In genomic region chr10:89019589-89020327, GRCh38 we compare ENCODE assay signal across 23 cellular contexts. TPM values are rescaled to one million over a fixed set of nuclear protein-coding genes. Genes with fewer than 3 reads are reported as not detected.
DNase-seq lines count a peak whose midpoint lies in the region; ATAC-seq and TF ChIP-seq lines count a peak whose summit lies in the region.
"Had no signal": no experiment of that assay in that cellular context is flagged by ENCODE, and none has a peak within 500 bp of the region (broad histone marks: within the 10 kb centered on the region; RNA-seq: fewer than 3 reads in every experiment).

No MANE protein-coding gene starts in this region.

- peaks cover 0 to 24% (median 8%) of the 10 kb centered on the region in 4 donors for H3K4me1 Mint-ChIP-seq in CD4-positive, alpha-beta memory T cell
- H3K4me1 Mint-ChIP-seq in central memory CD8-positive, alpha-beta T cell, result no peaks in the 10 kb centered on the region

- H3K4me3 ChIP-seq in CD4-positive, alpha-beta memory T cell (ENCODE audit: low read length in 2 of 2), result no peak overlapping the region
- H3K4me3 ChIP-seq in mesodermal cell (ENCODE audit: extremely low read depth, insufficient read depth, low read length, poor library complexity, severe bottlenecking), result no peak overlapping the region
- no peak overlapping the region for H3K4me3 ChIP-seq in trophoblast cell (ENCODE audit: low read depth, low read length)
- no peak overlapping the region for H3K4me3 ChIP-seq in suprapubic skin
- H3K4me3 ChIP-seq in A673 (ENCODE audit: low read depth, low read length, poor library complexity, severe bottlenecking), result no peak overlapping the region
- H3K4me3 ChIP-seq: Peyer's patch, SJCRH30 had no signal

- H3K27me3 ChIP-seq in CD4-positive, alpha-beta memory T cell (ENCODE audit: insufficient read depth, low read length), result no peaks in the 10 kb centered on the region
- H3K27me3 ChIP-seq in trophoblast cell (ENCODE audit: insufficient read depth, low read length) (no peaks in the 10 kb centered on the region), suprapubic skin (no peaks in the 10 kb centered on the region), A673 (replicated peaks; ENCODE audit: insufficient read depth, low read depth, low read length, poor library complexity) (no peaks in the 10 kb centered on the region)
- H3K27me3 ChIP-seq: Peyer's patch, SJCRH30 had no signal

- no peak overlapping the region for H3K4ac ChIP-seq in trophoblast cell (ENCODE audit: low read depth, low read length)

- ATAC-seq in central memory CD8-positive, alpha-beta T cell (replicated peaks; ENCODE audit: extremely low read depth, poor library complexity, severe bottlenecking), result no peak

- no peak for DNase-seq in CD4-positive, alpha-beta memory T cell
- DNase-seq in central memory CD8-positive, alpha-beta T cell (ENCODE audit: low spot score in 2 of 2), result no peak
- DNase-seq in trophoblast cell (no peak), suprapubic skin (ENCODE audit: low spot score in 2 of 2) (no peak), A673 (ENCODE audit: low spot score) (no peak), UCSD-AML1 (lab: John Stamatoyannopoulos, UW; ENCODE audit: unreplicated experiment) (no peak)
- DNase-seq in NK-92 treated with Interleukin-12 subunit alpha and Interleukin-12 subunit beta, amount 100 ng/mL, for 24 hours (lab: John Stamatoyannopoulos, UW), result no peak
- DNase-seq: 8988T; AML-193; C1 segment of cervical spinal cord; CD8-positive, alpha-beta memory T cell; GDM1; Karpas-422; MV-4-11; NCI-H1105 treated with DMSO at 0.1 percent for 48 hours; NCI-H1694; NCI-H2081 treated with DMSO at 0.1 percent for 48 hours; NCI-H2171 treated with DMSO at 0.1 percent for 48 hours; NCI-H524 treated with DMSO at 0.1 percent for 48 hours; NCI-H82; Peyer's patch; SJCRH30 had no signal

- no peak overlapping the region for H3K9ac ChIP-seq in trophoblast cell (ENCODE audit: low read length)

- no peak overlapping the region for H2BK120ac ChIP-seq in trophoblast cell (ENCODE audit: insufficient read depth, low read length, poor library complexity)

- peaks cover 66 to 75% of the 10 kb centered on the region in 2 donors for H3K36me3 Mint-ChIP-seq in CD4-positive, alpha-beta memory T cell
- peaks cover 26% of the 10 kb centered on the region for H3K36me3 Mint-ChIP-seq in central memory CD8-positive, alpha-beta T cell (ENCODE audit: insufficient read depth)

- no peaks in the 10 kb centered on the region for H3K4me1 ChIP-seq in CD4-positive, alpha-beta memory T cell (ENCODE audit: insufficient read depth, low read length)
- H3K4me1 ChIP-seq in mesodermal cell (ENCODE audit: control insufficient read depth, insufficient read depth, low read length, poor library complexity, severe bottlenecking) (no peaks in the 10 kb centered on the region), trophoblast cell (ENCODE audit: control insufficient read depth in 1 of 2, insufficient read depth in 2 of 2, low read length in 2 of 2) (no peaks in the 10 kb centered on the region), suprapubic skin (no peaks in the 10 kb centered on the region), A673 (ENCODE audit: insufficient read depth, low read length, poor library complexity, severe bottlenecking) (no peaks in the 10 kb centered on the region)
- H3K4me1 ChIP-seq: Peyer's patch, SJCRH30 had no signal

- no peak overlapping the region for H4K8ac ChIP-seq in trophoblast cell (ENCODE audit: low read depth, low read length)

- intact Hi-C loops in CD4-positive, alpha-beta memory T cell (cut with micrococcal nuclease), result loop anchor here (10.0 kb wide), 1 partner anchor 545 kb away; no protein-coding TSS in a partner anchor
- intact Hi-C loops in A673 (cut with micrococcal nuclease; ENCODE audit: unreplicated experiment), result no loop called here

- peak overlapping the region in 6 of 7 donors; percentile 3 to 71 (median 20) for H3K27ac Mint-ChIP-seq in CD4-positive, alpha-beta memory T cell
- peak overlapping the region; percentile 5 for H3K27ac Mint-ChIP-seq in central memory CD8-positive, alpha-beta T cell (ENCODE audit: low read depth)

- H2AFZ ChIP-seq in trophoblast cell (ENCODE audit: insufficient read depth, low read length, poor library complexity), result no peak overlapping the region

- peak overlapping the region in 1 of 8 donors; percentile 13 for H3K4me3 Mint-ChIP-seq in CD4-positive, alpha-beta memory T cell
- H3K4me3 Mint-ChIP-seq in central memory CD8-positive, alpha-beta T cell, result no peak overlapping the region
- H3K4me3 Mint-ChIP-seq: CD8-positive, alpha-beta memory T cell had no signal

- H3K36me3 ChIP-seq in CD4-positive, alpha-beta memory T cell (ENCODE audit: insufficient read depth, low read length), result peaks cover 25% of the 10 kb centered on the region
- H3K36me3 ChIP-seq in mesodermal cell (ENCODE audit: control insufficient read depth, insufficient read depth, low read length), result peaks cover 10% of the 10 kb centered on the region
- no peaks in the 10 kb centered on the region for H3K36me3 ChIP-seq in trophoblast cell (ENCODE audit: control insufficient read depth in 1 of 2, insufficient read depth in 2 of 2, low read length in 2 of 2)
- peaks cover 23% of the 10 kb centered on the region for H3K36me3 ChIP-seq in suprapubic skin
- H3K36me3 ChIP-seq in A673 (ENCODE audit: insufficient read depth, low read length, poor library complexity, severe bottlenecking), result peaks cover 43% of the 10 kb centered on the region
- H3K36me3 ChIP-seq: SJCRH30 had no signal

- CTCF ChIA-PET in CD4-positive, alpha-beta memory T cell (lab: Charles Lee; ENCODE audit: partially characterized antibody), result interaction anchor here (0.8 to 5.9 kb wide), 9 partner anchors 10 to 198 kb away, joined by 3 to 46 read pairs (median 5); no protein-coding TSS in a partner anchor
- CTCF ChIA-PET in A673 (lab: Charles Lee), result no interaction called here

- POLR2A ChIA-PET in CD4-positive, alpha-beta memory T cell (lab: Charles Lee; ENCODE audit: partially characterized antibody), result interaction anchor here (3.1 kb wide), 1 partner anchor 28 kb away, joined by 15 read pairs; the partner anchor contains the start of gene FAS
- POLR2A ChIA-PET in A673 (lab: Charles Lee; ENCODE audit: low non-redundant PET), result no interaction called here

- TF ChIP-seq CTCF in suprapubic skin (IDR thresholded peaks at IDR 0.05) (no peak), A673 (conservative IDR thresholded peaks at IDR 0.05; ENCODE audit: low read depth, low read length) (no peak)

- 100% methylated on average over 1 of the region's 2 CpGs for WGBS in mesodermal cell (ENCODE audit: insufficient coverage in 2 of 2), 2 experiments
- WGBS in trophoblast cell (ENCODE audit: extremely low coverage, insufficient coverage, insufficient read length), result no CpG with 5 or more reads among the region's 2 CpGs
- 92% methylated on average over 2 of the region's 2 CpGs for WGBS in suprapubic skin

- H3K27ac ChIP-seq in CD4-positive, alpha-beta memory T cell (ENCODE audit: low read depth, low read length), result no peak overlapping the region
- H3K27ac ChIP-seq in mesodermal cell (ENCODE audit: low read depth, low read length, severe bottlenecking) (peak overlapping the region; percentile 43), trophoblast cell (ENCODE audit: low read depth, low read length) (no peak overlapping the region), suprapubic skin (no peak overlapping the region), A673 (ENCODE audit: low read depth, low read length, poor library complexity, severe bottlenecking) (no peak overlapping the region)
- H3K27ac ChIP-seq: Peyer's patch, SJCRH30 had no signal

- TF ChIP-seq POLR2A in suprapubic skin (IDR thresholded peaks at IDR 0.05), result no peak

- H3K23ac ChIP-seq in trophoblast cell (ENCODE audit: low read length), result peak overlapping the region; percentile 56

- H2BK12ac ChIP-seq in trophoblast cell (ENCODE audit: low read length), result no peak overlapping the region

- no peak overlapping the region for H3K18ac ChIP-seq in trophoblast cell (ENCODE audit: low read length)

- H3K4me2 ChIP-seq in trophoblast cell (ENCODE audit: low read length), result no peak overlapping the region

- peaks cover 0 to 5% (median 0%) of the 10 kb centered on the region in 8 donors for H3K9me3 Mint-ChIP-seq in CD4-positive, alpha-beta memory T cell
- no peaks in the 10 kb centered on the region for H3K9me3 Mint-ChIP-seq in central memory CD8-positive, alpha-beta T cell
- H3K9me3 Mint-ChIP-seq: CD8-positive, alpha-beta memory T cell had no signal

- no peaks in the 10 kb centered on the region for H3K27me3 Mint-ChIP-seq in CD4-positive, alpha-beta memory T cell
- H3K27me3 Mint-ChIP-seq in central memory CD8-positive, alpha-beta T cell, result no peaks in the 10 kb centered on the region
- H3K27me3 Mint-ChIP-seq: CD8-positive, alpha-beta memory T cell had no signal

- no peak overlapping the region for H2BK5ac ChIP-seq in trophoblast cell (ENCODE audit: low read depth, low read length, poor library complexity)

- H3K79me1 ChIP-seq in trophoblast cell (ENCODE audit: low read length), result no peaks in the 10 kb centered on the region

- no peak overlapping the region for H2AK5ac ChIP-seq in trophoblast cell (ENCODE audit: low read length)

- no peaks in the 10 kb centered on the region for H3K79me2 ChIP-seq in trophoblast cell (ENCODE audit: control insufficient read depth, insufficient read depth, low read length, poor library complexity)

- no peak overlapping the region for H4K91ac ChIP-seq in trophoblast cell (ENCODE audit: low read depth, low read length)

- no TSS peak for BruUV-seq in A673 (replicated peaks; lab: Mats Ljungman, UMichigan)

- no peak for TF ChIP-seq EP300 in suprapubic skin (IDR thresholded peaks at IDR 0.05)

- no peak overlapping the region for H4K12ac ChIP-seq in trophoblast cell (ENCODE audit: low read depth, low read length)

- H3K14ac ChIP-seq in trophoblast cell (ENCODE audit: low read length), result no peak overlapping the region

- H3K9me3 ChIP-seq in CD4-positive, alpha-beta memory T cell (ENCODE audit: control insufficient read depth in 1 of 2, low read length in 2 of 2), result no peaks in the 10 kb centered on the region
- H3K9me3 ChIP-seq in mesodermal cell (ENCODE audit: control insufficient read depth, low read length) (peaks cover 5% of the 10 kb centered on the region), trophoblast cell (ENCODE audit: insufficient read depth, low read depth, low read length) (peaks cover 2% of the 10 kb centered on the region), suprapubic skin (no peaks in the 10 kb centered on the region), A673 (ENCODE audit: low read depth, low read length, poor library complexity, severe bottlenecking) (peaks cover 13% of the 10 kb centered on the region)
- H3K9me3 ChIP-seq: Peyer's patch, SJCRH30 had no signal

RNA-seq across cellular contexts. Expression of gene FAS, which starts 29.2 kb away (rescaled TPM):
- total RNA-seq in CD4-positive, alpha-beta memory T cell, result 10 to 100 TPM; 42.4 to 44.2 TPM
- 10 to 100 TPM; 50.6 to 80.6 TPM for polyA plus RNA-seq in CD4-positive, alpha-beta memory T cell
- 10.2 TPM for polyA plus RNA-seq in mesodermal cell (2013, experiment 1 of 2)
- polyA plus RNA-seq in mesodermal cell (2013, experiment 2 of 2), result 8.8 TPM
- polyA plus RNA-seq in trophoblast cell (2013), result 2.8 and 3.2 TPM in 2 replicates
- total RNA-seq in suprapubic skin (10 to 100 TPM; 17.8 to 60.2 (median 42.6) TPM), A673 (2021) (30.4 and 40.3 TPM in 2 replicates)
